Comparison of ENCODE assay signal across 13 cellular contexts in genomic region chr10:28410420-28411135, GRCh38.
A peak's percentile ranks its signal among the peaks of the same experiment; 100 is the strongest.
DNase-seq lines count a peak whose midpoint lies in the region; ATAC-seq and TF ChIP-seq lines count a peak whose summit lies in the region.
"Had no signal": no experiment of that assay in that cellular context is flagged by ENCODE, and none has a peak within 500 bp of the region (broad histone marks: within the 10 kb centered on the region; RNA-seq: fewer than 3 reads in every experiment).

No MANE protein-coding gene starts in this region.

- peak; percentile 76 for TF ChIP-seq CTCF in C4-2B (conservative IDR thresholded peaks at IDR 0.05)
- peak; percentile 34 for TF ChIP-seq CTCF in HFF-Myc (IDR thresholded peaks at IDR 0.05; ENCODE audit: low read depth, low read length, missing control alignments)
- no peak for TF ChIP-seq CTCF in left lung (IDR thresholded peaks at IDR 0.05)

- no peaks in the 10 kb centered on the region for H3K4me1 ChIP-seq in left lung

- H3K27ac ChIP-seq in C4-2B (peak overlapping the region; percentile 33), left lung (no peak overlapping the region)
- H3K27ac ChIP-seq: heart left ventricle had no signal

- ATAC-seq in left lung (peak; percentile 85), GM19455 (IDR thresholded peaks at IDR 0.05; ENCODE audit: unreplicated experiment) (no peak), GM18867 (IDR thresholded peaks at IDR 0.05; ENCODE audit: unreplicated experiment) (no peak)
- ATAC-seq: CD8-positive, alpha-beta T cell; heart left ventricle had no signal

- DNase-seq in HFF-Myc (ENCODE audit: extremely low read depth, low read depth), result no peak
- DNase-seq in astrocyte of the hippocampus (ENCODE audit: low read depth, low spot score), result peak; percentile 7
- no peak for DNase-seq in left lung
- DNase-seq in activated effector memory CD4-positive, alpha-beta T cell treated with Interleukin-2 at 50 U/mL for 16 hours, result no peak
- no peak for DNase-seq in activated CD4-positive, alpha-beta T cell treated with anti-CD3 and anti-CD28 coated beads for 48 hours
- DNase-seq: activated CD4-positive, alpha-beta T cell treated with anti-CD3 and anti-CD28 coated beads for 36 hours; CD8-positive, alpha-beta T cell; heart left ventricle; NCI-H1930; stimulated activated CD4-positive, alpha-beta T cell treated with anti-CD3 and anti-CD28 coated beads, Interleukin-4, amount 100 ng/mL, for 4 hours had no signal

- no peaks in the 10 kb centered on the region for H3K27me3 ChIP-seq in left lung

- H3K36me3 ChIP-seq in left lung, result no peaks in the 10 kb centered on the region
- H3K36me3 ChIP-seq: heart left ventricle had no signal

- intact Hi-C loops in left lung (cut with DNase I), result no loop called here

- peaks cover 0 to 3% of the 10 kb centered on the region in 2 donors for H3K9me3 ChIP-seq in left lung

- H3K4me3 ChIP-seq in HFF-Myc (replicated peaks; ENCODE audit: low read depth, low read length) (no peak overlapping the region), left lung (no peak overlapping the region)
- H3K4me3 ChIP-seq: heart left ventricle had no signal

Comparison
In these comparisons a context has a peak if more than half of its experiments do, and no peak if none do; other contexts are left out.
1. CTCF ChIP-seq: peak in C4-2B (single experiment) and HFF-Myc (single experiment); none in left lung (0 of 2).